17 cellular contexts compared by ENCODE assay signal in the genomic region with DNA sequence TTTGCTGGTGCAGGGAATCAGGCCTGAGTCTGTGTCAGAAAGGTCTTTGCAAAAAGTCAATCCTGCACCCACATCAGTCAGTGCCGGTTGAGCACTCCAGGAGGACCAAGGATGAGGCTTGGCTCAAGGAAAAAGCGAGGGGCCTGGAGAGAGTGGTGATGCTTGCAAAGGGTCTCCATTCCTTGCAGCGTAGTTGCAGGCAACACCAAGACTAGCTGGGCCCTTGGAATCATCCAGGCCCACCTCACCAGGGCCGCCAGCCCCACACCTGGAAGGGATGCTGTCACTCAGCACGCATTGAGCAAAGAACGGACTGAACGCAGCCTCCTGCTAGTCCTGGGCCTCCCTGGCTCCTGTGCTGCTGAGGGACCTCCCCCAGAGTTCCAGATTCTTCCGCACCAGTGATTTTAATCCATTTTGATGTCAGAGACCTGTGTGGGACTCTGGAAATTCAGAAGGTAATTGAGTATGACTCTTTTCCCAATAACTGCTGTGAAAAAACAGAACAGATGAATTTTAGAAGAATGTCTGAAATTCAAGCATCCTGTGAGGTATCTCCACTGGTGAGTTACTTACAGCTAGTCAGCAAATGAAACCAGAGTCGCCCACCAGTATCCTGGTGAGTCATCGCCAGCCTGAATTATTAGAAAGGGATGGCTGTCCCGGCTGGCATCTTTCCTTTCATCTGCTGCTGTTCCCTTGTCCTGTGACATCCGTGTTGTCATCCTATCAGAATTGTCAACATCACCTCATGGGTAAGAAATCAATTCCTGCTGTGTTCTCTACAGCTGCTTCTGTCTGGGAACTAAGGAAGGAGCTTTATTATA.
DNase-seq lines count a peak whose midpoint lies in the region; ATAC-seq, FAIRE-seq and TF ChIP-seq lines count a peak whose summit lies in the region.
"Had no signal": no experiment of that assay in that cellular context is flagged by ENCODE, and none has a peak within 500 bp of the region (broad histone marks: within the 10 kb centered on the region; RNA-seq: fewer than 3 reads in every experiment).

No MANE protein-coding gene starts in this region.

- H3K9me3 Mint-ChIP-seq in stimulated activated memory B cell treated with anti-CD40 and anti-IgM and Interleukin-4, amounts not matched to agents 10 μg/mL and 1 μg/mL and 100 μg/mL, for 72 hours, result peaks cover 4% of the 10 kb centered on the region

- no peak overlapping the region for H3K27ac Mint-ChIP-seq in stimulated activated memory B cell treated with anti-CD40 and anti-IgM and Interleukin-4, amounts not matched to agents 10 μg/mL and 1 μg/mL and 100 μg/mL, for 72 hours
- H3K27ac Mint-ChIP-seq: activated T-cell treated with anti-CD3 and anti-CD28 coated beads, Interleukin-2, amount 50 U/mL, for 24 hours; naive B cell had no signal

- H3K27me3 ChIP-seq in bronchial epithelial cell (ENCODE audit: control insufficient read depth, insufficient read depth, low read length), result no peaks in the 10 kb centered on the region
- H3K27me3 ChIP-seq: ascending aorta, spleen, uterus had no signal

- no peaks in the 10 kb centered on the region for H3K36me3 ChIP-seq in bronchial epithelial cell (ENCODE audit: control insufficient read depth, insufficient read depth, low read length)
- H3K36me3 ChIP-seq: uterus had no signal

- no peak for ATAC-seq in HG02610 (IDR thresholded peaks at IDR 0.05; ENCODE audit: unreplicated experiment)
- ATAC-seq in stimulated activated memory B cell treated with anti-CD40 and anti-IgM and Interleukin-4, amounts not matched to agents 10 μg/mL and 1 μg/mL and 100 μg/mL, for 72 hours, result no peak

- H3K4me1 Mint-ChIP-seq in stimulated activated memory B cell treated with anti-CD40 and anti-IgM and Interleukin-4, amounts not matched to agents 10 μg/mL and 1 μg/mL and 100 μg/mL, for 72 hours, result no peaks in the 10 kb centered on the region
- H3K4me1 Mint-ChIP-seq: naive B cell had no signal

- TF ChIP-seq CTCF in bronchial epithelial cell (IDR thresholded peaks at IDR 0.05; ENCODE audit: insufficient read depth, low read length, severe bottlenecking), result no peak
- TF ChIP-seq CTCF in GM20000 (IDR thresholded peaks at IDR 0.05; ENCODE audit: extremely low read depth, missing control alignments), result no peak

- H3K27me3 Mint-ChIP-seq in stimulated activated memory B cell treated with anti-CD40 and anti-IgM and Interleukin-4, amounts not matched to agents 10 μg/mL and 1 μg/mL and 100 μg/mL, for 72 hours, result no peaks in the 10 kb centered on the region
- H3K27me3 Mint-ChIP-seq: activated T-cell treated with anti-CD3 and anti-CD28 coated beads, Interleukin-2, amount 50 U/mL, for 24 hours; naive B cell had no signal

- TF ChIP-seq POLR2A in erythroblast (IDR thresholded peaks at IDR 0.05; ENCODE audit: low read length), result no peak

- peak; percentile 62 for FAIRE-seq in bronchial epithelial cell (lab: Jason Lieb, UNC)

- H3K36me3 Mint-ChIP-seq in stimulated activated memory B cell treated with anti-CD40 and anti-IgM and Interleukin-4, amounts not matched to agents 10 μg/mL and 1 μg/mL and 100 μg/mL, for 72 hours, result no peaks in the 10 kb centered on the region
- H3K36me3 Mint-ChIP-seq: naive B cell had no signal

- in situ Hi-C loops in ACHN (cut with HindIII; ENCODE audit: low pct_ligation_motif_present, low pct_unique_long_range_greater_than_20kb, low sequenced_read_pairs), result no loop called here

- H3K4me3 Mint-ChIP-seq in stimulated activated memory B cell treated with anti-CD40 and anti-IgM and Interleukin-4, amounts not matched to agents 10 μg/mL and 1 μg/mL and 100 μg/mL, for 72 hours, result no peak overlapping the region
- H3K4me3 Mint-ChIP-seq: activated T-cell treated with anti-CD3 and anti-CD28 coated beads, Interleukin-2, amount 50 U/mL, for 24 hours; naive B cell had no signal

- peak; percentile 21 for DNase-seq in ACHN
- DNase-seq in HS-5 (ENCODE audit: low read depth), result peak; percentile 18
- peak; percentile 18 for DNase-seq in bronchial epithelial cell (ENCODE audit: low read depth)
- DNase-seq in kidney glomerular epithelial cell (lab: John Stamatoyannopoulos, UW), result peak; percentile 30
- DNase-seq in erythroblast (lab: John Stamatoyannopoulos, UW), result no peak
- no peak for DNase-seq in GM20000 (ENCODE audit: low spot score)
- DNase-seq: activated T-cell treated with anti-CD3 and anti-CD28 coated beads, Interleukin-2, amount 50 U/mL, for 24 hours; AML-193; naive B cell; NCI-H1417; NCI-H774; spleen; uterus had no signal

- H3K4me3 ChIP-seq in bronchial epithelial cell (ENCODE audit: low read depth, low read length), result no peak overlapping the region
- H3K4me3 ChIP-seq: ascending aorta, SK-N-MC, spleen, uterus had no signal

Comparison
In these comparisons a context has a peak if more than half of its experiments do, and no peak if none do; other contexts are left out.
1. DNase-seq: peak in ACHN (single experiment), HS-5 (single experiment), bronchial epithelial cell (single experiment) and kidney glomerular epithelial cell (single experiment); none in erythroblast (0 of 2) and GM20000 (single experiment).